Comparison of ENCODE assay signal across 27 cellular contexts in the genomic region with DNA sequence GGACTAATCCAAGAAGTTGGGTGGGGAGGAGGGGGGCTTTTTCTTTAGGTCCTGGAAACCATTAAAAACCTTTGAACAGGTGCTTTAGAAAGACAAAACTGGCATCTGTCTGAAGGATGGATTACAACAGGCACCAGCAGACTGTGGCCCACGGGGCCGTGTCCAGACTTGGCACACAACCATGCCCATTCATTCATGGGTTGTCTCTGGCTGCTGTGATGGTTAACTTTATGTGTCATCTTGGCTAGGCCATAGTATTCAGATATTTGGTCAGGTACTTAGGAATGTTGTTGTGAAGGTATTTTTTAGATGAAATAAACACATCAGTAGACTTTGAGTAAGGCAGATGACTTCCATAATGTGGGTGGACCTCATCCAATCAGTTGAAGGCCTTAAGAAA.
"Had no signal": no experiment of that assay in that cellular context is flagged by ENCODE, and none has a peak within 500 bp of the region (broad histone marks: within the 10 kb centered on the region; RNA-seq: fewer than 3 reads in every experiment).

No MANE protein-coding gene starts in this region.

- H3K9ac ChIP-seq: neural progenitor cell, parathyroid adenoma had no signal

- H3K27me3 ChIP-seq: neural progenitor cell, ovary, right lobe of liver, sigmoid colon, stomach, thyroid gland, tibial nerve, upper lobe of left lung, vagina had no signal

- DNase-seq: occipital lobe; ovary; posterior cingulate gyrus; psoas muscle; right cardiac atrium; right lobe of liver; sigmoid colon; small intestine; stimulated activated CD4-positive, alpha-beta T cell treated with anti-CD3 and anti-CD28 coated beads, Interleukin-15, amount 100 ng/mL, for 24 hours; stimulated activated CD4-positive, alpha-beta T cell treated with anti-CD3 and anti-CD28 coated beads, Interleukin-2, amount 100 ng/mL, for 24 hours; stimulated activated CD4-positive, alpha-beta T cell treated with anti-CD3 and anti-CD28 coated beads, Interleukin-2, amount 100 ng/mL, for 48 hours; stimulated activated CD4-positive, alpha-beta T cell treated with anti-CD3 and anti-CD28 coated beads, Interleukin-4, amount 100 ng/mL, for 24 hours; stimulated activated naive B cell treated with anti-CD40 and anti-IgM and Interleukin-4, amounts not matched to agents 10 μg/mL and 1 μg/mL and 100 μg/mL, for 72 hours; stimulated activated naive CD4-positive, alpha-beta T cell treated with Interleukin-2 at 50 U/mL for 16 hours; stomach; thyroid gland; upper lobe of left lung had no signal

- H3K4me1 Mint-ChIP-seq: neural progenitor cell had no signal

- H3K4me3 Mint-ChIP-seq: nephron; neural progenitor cell; stimulated activated effector memory CD8-positive, alpha-beta T cell treated with anti-CD3 and anti-CD28 coated beads, Interleukin-12 subunit alpha, Interleukin-12 subunit beta, amount 100 ng/mL, for 72 hours; stimulated activated naive B cell treated with anti-CD40 and anti-IgM and Interleukin-4, amounts not matched to agents 10 μg/mL and 1 μg/mL and 100 μg/mL, for 72 hours; stimulated activated naive CD8-positive, alpha-beta T cell treated with anti-CD3 and anti-CD28 coated beads, Interleukin-15, Interleukin-2, amounts not matched to agents 100 ng/mL and 50 ng/mL, for 24 hours had no signal

- H3K79me2 ChIP-seq: parathyroid adenoma had no signal

- H3K27ac Mint-ChIP-seq: nephron; progenitor cell of endocrine pancreas; stimulated activated effector memory CD8-positive, alpha-beta T cell treated with anti-CD3 and anti-CD28 coated beads, Interleukin-12 subunit alpha, Interleukin-12 subunit beta, amount 100 ng/mL, for 72 hours; stimulated activated naive CD8-positive, alpha-beta T cell treated with anti-CD3 and anti-CD28 coated beads, Interleukin-15, Interleukin-2, amounts not matched to agents 100 ng/mL and 50 ng/mL, for 24 hours had no signal

- H3K36me3 ChIP-seq: neural progenitor cell, ovary, right lobe of liver, sigmoid colon, stomach, thoracic aorta, thyroid gland, tibial nerve, upper lobe of left lung, vagina had no signal

- H3K9me3 ChIP-seq: ovary, right lobe of liver, sigmoid colon, stomach, thoracic aorta, thyroid gland, tibial nerve, upper lobe of left lung, vagina had no signal

- H3K4me3 ChIP-seq: neural progenitor cell, ovary, psoas muscle, right lobe of liver, sigmoid colon, stomach, thoracic aorta, thyroid gland, tibial nerve, upper lobe of left lung, vagina had no signal

- FAIRE-seq: small intestine, urothelium cell line had no signal

- H3K4me2 ChIP-seq: neural progenitor cell had no signal

- H3K9me3 Mint-ChIP-seq: stimulated activated effector memory CD8-positive, alpha-beta T cell treated with anti-CD3 and anti-CD28 coated beads, Interleukin-12 subunit alpha, Interleukin-12 subunit beta, amount 100 ng/mL, for 72 hours; stimulated activated naive CD8-positive, alpha-beta T cell treated with anti-CD3 and anti-CD28 coated beads, Interleukin-15, Interleukin-2, amounts not matched to agents 100 ng/mL and 50 ng/mL, for 24 hours had no signal

- H3K27ac ChIP-seq: neural progenitor cell, ovary, parathyroid adenoma, psoas muscle, right lobe of liver, sigmoid colon, stomach, thoracic aorta, thyroid gland, tibial nerve, upper lobe of left lung, vagina had no signal

- ATAC-seq: psoas muscle; right cardiac atrium; right lobe of liver; stimulated activated effector memory CD8-positive, alpha-beta T cell treated with anti-CD3 and anti-CD28 coated beads, Interleukin-12 subunit alpha, Interleukin-12 subunit beta, amount 100 ng/mL, for 72 hours; stimulated activated naive B cell treated with anti-CD40 and anti-IgM and Interleukin-4, amounts not matched to agents 10 μg/mL and 1 μg/mL and 100 μg/mL, for 72 hours had no signal

- H2AFZ ChIP-seq: neural progenitor cell, parathyroid adenoma had no signal

- H3K4me1 ChIP-seq: neural progenitor cell, parathyroid adenoma, psoas muscle, right lobe of liver, stomach, thyroid gland, tibial nerve, upper lobe of left lung had no signal

- H3K27me3 Mint-ChIP-seq: progenitor cell of endocrine pancreas; stimulated activated naive B cell treated with anti-CD40 and anti-IgM and Interleukin-4, amounts not matched to agents 10 μg/mL and 1 μg/mL and 100 μg/mL, for 72 hours; stimulated activated naive CD8-positive, alpha-beta T cell treated with anti-CD3 and anti-CD28 coated beads, Interleukin-15, Interleukin-2, amounts not matched to agents 100 ng/mL and 50 ng/mL, for 24 hours had no signal
